In the genomic region with DNA sequence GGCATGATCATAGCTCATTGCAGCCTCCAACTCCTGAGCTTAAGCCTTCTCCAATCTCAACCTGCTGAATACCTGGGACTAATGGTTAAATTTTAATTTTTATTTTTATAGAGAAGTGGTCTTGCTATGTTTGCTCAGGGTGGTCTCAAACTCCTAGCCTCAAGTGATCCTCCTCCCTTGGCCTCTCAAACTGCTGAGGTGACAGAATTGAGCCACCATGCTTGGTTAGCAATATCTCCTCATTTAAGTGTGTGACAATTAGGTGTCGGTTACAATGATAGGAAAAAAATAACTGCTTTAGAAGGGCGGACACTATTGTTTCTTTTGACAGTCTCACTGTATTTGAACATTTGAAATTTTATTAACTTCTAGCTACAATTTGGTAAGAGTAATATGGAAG, we compare ENCODE assay signal across 8 cellular contexts.
"Had no signal": no experiment of that assay in that cellular context is flagged by ENCODE, and none has a peak within 500 bp of the region (broad histone marks: within the 10 kb centered on the region; RNA-seq: fewer than 3 reads in every experiment).

No MANE protein-coding gene starts in this region.

- FAIRE-seq: G401.6, GM12878, GM12891, GM12892, GM18507, GM19239 had no signal

- DNase-seq: GDM1, GF-D8 had no signal

- H3K4me3 ChIP-seq: GM12878 had no signal

- ATAC-seq: GM12878 had no signal
